14 cellular contexts compared by ENCODE assay signal in the genomic region with DNA sequence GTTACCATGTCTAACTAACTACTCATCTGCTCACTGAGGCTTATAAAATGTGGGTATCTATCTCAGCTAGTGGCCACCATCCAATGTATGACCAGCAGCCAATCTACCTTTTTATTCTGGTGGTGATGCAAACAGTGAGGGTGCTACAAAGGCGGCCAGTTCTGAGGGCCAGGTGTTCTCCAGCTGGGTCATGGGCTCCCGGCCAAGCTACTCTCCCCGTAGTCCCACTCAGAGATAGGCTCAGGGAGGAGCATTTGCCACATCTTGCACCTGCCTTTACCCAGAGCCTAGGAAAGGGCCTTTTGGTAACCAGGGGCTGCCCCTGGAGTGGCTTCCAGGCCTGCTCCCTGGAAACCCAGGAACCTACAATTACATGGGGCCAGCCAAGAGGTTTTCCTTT. TPM values are rescaled to one million over a fixed set of nuclear protein-coding genes. Genes with fewer than 3 reads are reported as not detected.
A peak's percentile ranks its signal among the peaks of the same experiment; 100 is the strongest.
DNase-seq lines count a peak whose midpoint lies in the region; ATAC-seq and TF ChIP-seq lines count a peak whose summit lies in the region.
"Had no signal": no experiment of that assay in that cellular context is flagged by ENCODE, and none has a peak within 500 bp of the region (broad histone marks: within the 10 kb centered on the region; RNA-seq: fewer than 3 reads in every experiment).

No MANE protein-coding gene starts in this region.

- H3K9ac ChIP-seq in skeletal muscle tissue (ENCODE audit: low read depth in 1 of 3, low read length in 3 of 3) = peak overlapping the region in 2 of 3 donors; percentile 41 to 60

- intact Hi-C loops in heart right ventricle (cut with DNase I) = loop anchor here (1.0 to 10.0 kb wide), 9 partner anchors 67 to 311 kb away; a partner anchor contains a TSS
- intact Hi-C loops in right cardiac atrium (cut with DNase I) = loop anchor here (2.0 to 5.0 kb wide), 4 partner anchors 67 to 108 kb away; a partner anchor contains a TSS

- H3K27ac ChIP-seq in heart right ventricle = peak overlapping the region in 6 of 10 donors; percentile 38 to 94 (median 85)
- no peak overlapping the region for H3K27ac ChIP-seq in right cardiac atrium (ENCODE audit: low read length)
- no peak overlapping the region for H3K27ac ChIP-seq in RWPE2 (ENCODE audit: poor library complexity, severe bottlenecking)
- peak overlapping the region; percentile 85 for H3K27ac ChIP-seq in skeletal muscle tissue (ENCODE audit: low read depth, low read length)
- H3K27ac ChIP-seq: A549, lower lobe of right lung, prostate gland, WERI-Rb-1 had no signal

- H3K27me3 ChIP-seq in heart right ventricle = no peaks in the 10 kb centered on the region
- H3K27me3 ChIP-seq in right cardiac atrium (ENCODE audit: control insufficient read depth, insufficient read depth) = no peaks in the 10 kb centered on the region
- no peaks in the 10 kb centered on the region for H3K27me3 ChIP-seq in RWPE2 (ENCODE audit: insufficient read depth, poor library complexity, severe bottlenecking)
- H3K27me3 ChIP-seq in skeletal muscle tissue (ENCODE audit: control insufficient read depth in 3 of 3, insufficient read depth in 3 of 3, low read length in 3 of 3) = no peaks in the 10 kb centered on the region
- H3K27me3 ChIP-seq: brain microvascular endothelial cell, gastroesophageal sphincter had no signal

- TF ChIP-seq CTCF in heart right ventricle (IDR thresholded peaks at IDR 0.05) (no peak), RWPE2 (IDR thresholded peaks at IDR 0.05; ENCODE audit: poor library complexity, severe bottlenecking) (no peak)

- 58% methylated on average over 3 of the region's 3 CpGs for WGBS in heart right ventricle, 2 donors
- 54% methylated on average over 3 of the region's 3 CpGs for WGBS in right cardiac atrium

- H3K36me3 ChIP-seq in heart right ventricle = peaks cover 0 to 32% (median 3%) of the 10 kb centered on the region in 9 donors
- H3K36me3 ChIP-seq in RWPE2 (ENCODE audit: low read depth) = peaks cover 12% of the 10 kb centered on the region
- H3K36me3 ChIP-seq in skeletal muscle tissue (ENCODE audit: control insufficient read depth in 3 of 3, insufficient read depth in 3 of 3, low read length in 3 of 3) = peaks cover 14 to 20% (median 16%) of the 10 kb centered on the region in 3 donors
- H3K36me3 ChIP-seq: prostate gland had no signal

- ATAC-seq in heart right ventricle = no peak
- ATAC-seq in right cardiac atrium = no peak
- ATAC-seq in RWPE2 (ENCODE audit: low read depth) = no peak

- H3K4me1 ChIP-seq in heart right ventricle (peaks cover 53 to 97% (median 82%) of the 10 kb centered on the region in 9 donors), right cardiac atrium (ENCODE audit: control insufficient read depth, insufficient read depth, low read length) (peaks cover 22% of the 10 kb centered on the region), RWPE2 (ENCODE audit: insufficient read depth, poor library complexity, severe bottlenecking) (peaks cover 18% of the 10 kb centered on the region), skeletal muscle tissue (ENCODE audit: control insufficient read depth in 3 of 3, insufficient read depth in 3 of 3, low read length in 3 of 3) (peaks cover 74 to 90% (median 89%) of the 10 kb centered on the region in 3 donors)

- no peak for DNase-seq in heart right ventricle
- no peak for DNase-seq in right cardiac atrium
- DNase-seq in NCI-H2107 (lab: John Stamatoyannopoulos, UW) = peak; percentile 9
- peak; percentile 34 for DNase-seq in RWPE2 (ENCODE audit: low spot score)
- no peak for DNase-seq in AML-193 (lab: John Stamatoyannopoulos, UW)
- no peak for DNase-seq in activated T-cell treated with anti-CD3 and anti-CD28 coated beads for 4 hours
- no peak for DNase-seq in stimulated activated CD4-positive, alpha-beta T cell treated with anti-CD3 and anti-CD28 coated beads, Interleukin-2, amount 100 ng/mL, for 24 hours

- H3K9me3 ChIP-seq in heart right ventricle (no peaks in the 10 kb centered on the region), right cardiac atrium (ENCODE audit: control insufficient read depth, low read length) (no peaks in the 10 kb centered on the region), RWPE2 (ENCODE audit: severe bottlenecking) (no peaks in the 10 kb centered on the region), skeletal muscle tissue (ENCODE audit: control insufficient read depth in 3 of 3, low read length in 3 of 3) (no peaks in the 10 kb centered on the region)
- H3K9me3 ChIP-seq: A549, gastroesophageal sphincter, lower lobe of right lung, prostate gland had no signal

- H3K4me3 ChIP-seq in heart right ventricle = no peak overlapping the region
- H3K4me3 ChIP-seq in right cardiac atrium (ENCODE audit: low read length) = no peak overlapping the region
- H3K4me3 ChIP-seq in RWPE2 (ENCODE audit: severe bottlenecking) = no peak overlapping the region
- no peak overlapping the region for H3K4me3 ChIP-seq in skeletal muscle tissue (ENCODE audit: low read length in 3 of 3)
- H3K4me3 ChIP-seq: A549, gastroesophageal sphincter, lower lobe of right lung, prostate gland had no signal

RNA-seq across cellular contexts. Expression of a gene that starts 59.0 kb away (rescaled TPM):
- 10 to 100 TPM; 56.8 to 94.0 (median 77.0) TPM for total RNA-seq in heart right ventricle
- 100 to 1,000 TPM in 1 of 2 donors, 10 to 100 TPM in 1; 95.1 to 100 TPM for polyA plus RNA-seq in heart right ventricle
- 10 to 100 TPM; 57.6 to 71.9 (median 63.6) TPM for total RNA-seq in right cardiac atrium
- 144 TPM for polyA plus RNA-seq in right cardiac atrium
- 34.4 TPM for total RNA-seq in skeletal muscle tissue

Comparison
In these comparisons a context has a peak if more than half of its experiments do, and no peak if none do; other contexts are left out.
1. H3K27ac ChIP-seq: peak in heart right ventricle (6 of 10) and skeletal muscle tissue (single experiment); none in right cardiac atrium (single experiment) and RWPE2 (single experiment).
2. DNase-seq: peak in NCI-H2107 (single experiment) and RWPE2 (single experiment); none in heart right ventricle (0 of 2), right cardiac atrium (0 of 3), AML-193 (0 of 2), activated T-cell treated with anti-CD3 and anti-CD28 coated beads for 4 hours (single experiment) and stimulated activated CD4-positive, alpha-beta T cell treated with anti-CD3 and anti-CD28 coated beads, Interleukin-2, amount 100 ng/mL, for 24 hours (0 of 2).